ENCODE assay signal across 21 cellular contexts in the genomic region with DNA sequence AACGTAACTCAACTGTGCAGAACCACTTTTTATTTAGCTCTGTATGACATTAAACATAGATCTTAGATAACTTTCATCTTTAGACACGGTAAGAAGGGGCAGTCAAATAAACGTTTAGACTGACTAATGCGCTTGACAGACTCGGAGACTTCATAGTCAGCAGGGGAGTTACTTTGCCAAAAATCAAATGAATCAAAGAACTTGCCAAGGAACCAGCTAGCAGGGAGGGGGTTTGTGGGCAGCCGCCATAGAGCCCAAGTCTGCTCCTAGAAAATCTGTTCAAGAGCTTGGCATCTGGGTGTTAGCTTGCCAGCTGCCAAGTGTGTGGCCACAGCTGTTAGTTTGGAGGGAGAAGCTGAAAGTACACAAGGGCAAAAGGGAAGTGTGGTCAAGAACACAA.
DNase-seq lines count a peak whose midpoint lies in the region; TF ChIP-seq lines count a peak whose summit lies in the region.
"Had no signal": no experiment of that assay in that cellular context is flagged by ENCODE, and none has a peak within 500 bp of the region (broad histone marks: within the 10 kb centered on the region; RNA-seq: fewer than 3 reads in every experiment).

No MANE protein-coding gene starts in this region.

- H2BK12ac ChIP-seq in mesenchymal stem cell (ENCODE audit: low read length in 2 of 2) = no peak overlapping the region

- no peak overlapping the region for H2AFZ ChIP-seq in mesenchymal stem cell (ENCODE audit: low read depth, low read length)

- no peak overlapping the region for H3K4me3 Mint-ChIP-seq in endothelial cell (ENCODE audit: unreplicated experiment)
- H3K4me3 Mint-ChIP-seq: HFFc6; T-helper 1 cell treated with Interleukin-12 subunit alpha and Interleukin-12 subunit beta and Interleukin-4 antibody, amounts not matched to agents 30 μg/mL and 1 μg/mL, for 36 hours; WTC11 had no signal

- DNase-seq in HCEC 1CT (peak; percentile 1), RPMI7951 (ENCODE audit: low read depth) (peak; percentile 56), fibroblast of peridontal ligament (ENCODE audit: extremely low read depth) (peak; percentile 69), putamen (ENCODE audit: low spot score) (peak; percentile 1), NCI-H1417 treated with DMSO at 0.1 percent for 48 hours (lab: John Stamatoyannopoulos, UW) (no peak), mesenchymal stem cell (no peak), GM19238 (ENCODE audit: insufficient read length, low spot score) (no peak), endothelial cell (ENCODE audit: low spot score) (no peak)
- DNase-seq: AML-193; amniotic stem cell; colonic mucosa; GF-D8; HFFc6; NCI-H1048; NCI-H2107; sigmoid colon; stimulated activated CD4-positive, alpha-beta T cell treated with anti-CD3 and anti-CD28 coated beads, Interleukin-2, amount 100 ng/mL, for 48 hours; testis had no signal

- peaks cover 2% of the 10 kb centered on the region for H3K27me3 Mint-ChIP-seq in endothelial cell (ENCODE audit: unreplicated experiment)

- no peaks in the 10 kb centered on the region for H3K4me1 ChIP-seq in mesenchymal stem cell (ENCODE audit: control insufficient read depth, insufficient read depth, low read depth, low read length)
- H3K4me1 ChIP-seq: colonic mucosa, heart right ventricle, testis had no signal

- no peaks in the 10 kb centered on the region for H3K36me3 Mint-ChIP-seq in endothelial cell (ENCODE audit: low read depth, unreplicated experiment)
- H3K36me3 Mint-ChIP-seq: WTC11 had no signal

- no peak for TF ChIP-seq CTCF in endothelial cell (IDR thresholded peaks at IDR 0.05; ENCODE audit: unreplicated experiment)

- no peak overlapping the region for H3K4me2 ChIP-seq in mesenchymal stem cell (ENCODE audit: low read length, poor library complexity, severe bottlenecking)

- H2BK15ac ChIP-seq in mesenchymal stem cell (ENCODE audit: low read depth, poor library complexity, severe bottlenecking) = no peak overlapping the region

- H3K4ac ChIP-seq in mesenchymal stem cell (ENCODE audit: low read depth in 1 of 2, low read length in 2 of 2) = no peak overlapping the region

- H2BK120ac ChIP-seq in mesenchymal stem cell (ENCODE audit: low read depth, low read length) = no peak overlapping the region

- no peak overlapping the region for H3K14ac ChIP-seq in mesenchymal stem cell (ENCODE audit: low read length in 2 of 2)

- no peak overlapping the region for H3K27ac ChIP-seq in mesenchymal stem cell (ENCODE audit: low read length, poor library complexity, severe bottlenecking)
- H3K27ac ChIP-seq: colonic mucosa, heart right ventricle, sigmoid colon, testis had no signal

- no peak overlapping the region for H4K8ac ChIP-seq in mesenchymal stem cell (ENCODE audit: low read length)

- no peak overlapping the region for H4K91ac ChIP-seq in mesenchymal stem cell (ENCODE audit: low read length)

- no peak overlapping the region for H3K27ac Mint-ChIP-seq in endothelial cell (ENCODE audit: unreplicated experiment)
- H3K27ac Mint-ChIP-seq: HFFc6; T-helper 1 cell treated with Interleukin-12 subunit alpha and Interleukin-12 subunit beta and Interleukin-4 antibody, amounts not matched to agents 30 μg/mL and 1 μg/mL, for 36 hours; WTC11 had no signal

- no peaks in the 10 kb centered on the region for H3K9me3 Mint-ChIP-seq in endothelial cell (ENCODE audit: unreplicated experiment)
- H3K9me3 Mint-ChIP-seq: WTC11 had no signal

- no peaks in the 10 kb centered on the region for H3K27me3 ChIP-seq in mesenchymal stem cell (ENCODE audit: control insufficient read depth in 1 of 2, insufficient read depth in 1 of 2, low read length in 2 of 2)
- H3K27me3 ChIP-seq: colonic mucosa, heart right ventricle, sigmoid colon, testis had no signal

- H3K4me3 ChIP-seq in mesenchymal stem cell (ENCODE audit: insufficient read depth in 1 of 2, low read depth in 1 of 2, low read length in 2 of 2) = no peak overlapping the region
- H3K4me3 ChIP-seq: colonic mucosa, sigmoid colon, testis had no signal

- no peak overlapping the region for H3K23ac ChIP-seq in mesenchymal stem cell (ENCODE audit: low read length in 2 of 2)

- no peak overlapping the region for H2AK5ac ChIP-seq in mesenchymal stem cell (ENCODE audit: low read length, severe bottlenecking)

- H3K9ac ChIP-seq in mesenchymal stem cell (ENCODE audit: low read length) = no peak overlapping the region

- no peaks in the 10 kb centered on the region for H3K4me1 Mint-ChIP-seq in endothelial cell (ENCODE audit: unreplicated experiment)

- no peaks in the 10 kb centered on the region for H3K9me3 ChIP-seq in mesenchymal stem cell (ENCODE audit: control insufficient read depth, low read length)
- H3K9me3 ChIP-seq: colonic mucosa, sigmoid colon, testis had no signal

- 79% methylated on average over 6 of the region's 6 CpGs for WGBS in mesenchymal stem cell

- H3K36me3 ChIP-seq in mesenchymal stem cell (ENCODE audit: control insufficient read depth in 1 of 2, insufficient read depth in 2 of 2, low read depth in 1 of 2, low read length in 2 of 2) = no peaks in the 10 kb centered on the region
- H3K36me3 ChIP-seq: colonic mucosa, heart right ventricle, sigmoid colon had no signal

- H2BK5ac ChIP-seq in mesenchymal stem cell (ENCODE audit: low read depth, low read length, poor library complexity, severe bottlenecking) = no peak overlapping the region

- H3K18ac ChIP-seq in mesenchymal stem cell (ENCODE audit: low read depth in 1 of 2, low read length in 2 of 2) = no peak overlapping the region

- no peaks in the 10 kb centered on the region for H3K79me1 ChIP-seq in mesenchymal stem cell (replicated peaks; ENCODE audit: low read length, poor library complexity, severe bottlenecking)

Comparison
In these comparisons a context has a peak if more than half of its experiments do, and no peak if none do; other contexts are left out.
1. DNase-seq: peak in HCEC 1CT (single experiment), RPMI7951 (single experiment), fibroblast of peridontal ligament (single experiment) and putamen (single experiment); none in NCI-H1417 treated with DMSO at 0.1 percent for 48 hours (single experiment), mesenchymal stem cell (single experiment), GM19238 (single experiment) and endothelial cell (single experiment).